Comparison of ENCODE assay signal across 13 cellular contexts in the genomic region with DNA sequence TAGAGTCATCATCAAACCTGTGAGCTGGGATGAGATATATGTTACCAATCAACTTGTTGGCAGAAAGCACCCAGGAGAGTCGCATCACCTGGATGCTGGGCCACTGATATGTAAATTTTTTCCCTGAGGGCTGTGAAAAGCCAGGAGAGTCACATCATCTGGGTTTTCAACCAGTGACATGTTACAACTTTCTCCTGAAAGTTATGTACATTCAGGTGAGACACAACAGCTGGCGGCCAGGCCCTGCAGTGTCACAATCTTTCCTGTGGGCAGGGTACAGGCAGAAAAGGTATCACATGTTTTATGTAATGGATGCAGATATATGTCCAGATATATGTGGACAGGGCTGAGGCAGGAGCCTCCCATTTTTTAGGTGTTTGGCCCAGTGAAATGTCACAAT. TPM values are rescaled to one million over a fixed set of nuclear protein-coding genes. Genes with fewer than 3 reads are reported as not detected.
DNase-seq lines count a peak whose midpoint lies in the region; ATAC-seq and TF ChIP-seq lines count a peak whose summit lies in the region.
"Had no signal": no experiment of that assay in that cellular context is flagged by ENCODE, and none has a peak within 500 bp of the region (broad histone marks: within the 10 kb centered on the region; RNA-seq: fewer than 3 reads in every experiment).

No MANE protein-coding gene starts in this region.

- peak overlapping the region; percentile 72 for H3K27ac ChIP-seq in subcutaneous abdominal adipose tissue (ENCODE audit: low read depth, low read length)
- H3K27ac ChIP-seq: BLaER1 treated with 17β-estradiol and CSF1 and Interleukin-3, amounts not matched to agents 10 nM and 100 nM had no signal

- peaks cover 63% of the 10 kb centered on the region for H3K36me3 Mint-ChIP-seq in activated CD8-positive, alpha-beta T cell treated with anti-CD3 and anti-CD28 coated beads for 36 hours (ENCODE audit: low read depth)
- peaks cover 74% of the 10 kb centered on the region for H3K36me3 Mint-ChIP-seq in activated CD8-positive, alpha-beta T cell treated with anti-CD3 and anti-CD28 coated beads, Interleukin-2, amount 10 ng/mL, durations not matched to agents 7 days and 5 days (ENCODE audit: low read depth)
- peaks cover 20% of the 10 kb centered on the region for H3K36me3 Mint-ChIP-seq in activated naive CD8-positive, alpha-beta T cell
- H3K36me3 Mint-ChIP-seq in activated naive CD8-positive, alpha-beta T cell treated with anti-CD3 and anti-CD28 coated beads, Interleukin-2, amount 50 U/mL, for 24 hours (ENCODE audit: low read depth): peaks cover 69% of the 10 kb centered on the region
- H3K36me3 Mint-ChIP-seq in memory B cell: peaks cover 27% of the 10 kb centered on the region

- H3K4me1 Mint-ChIP-seq in activated CD8-positive, alpha-beta T cell treated with anti-CD3 and anti-CD28 coated beads for 36 hours (ENCODE audit: low read depth): peaks cover 9% of the 10 kb centered on the region
- no peaks in the 10 kb centered on the region for H3K4me1 Mint-ChIP-seq in activated CD8-positive, alpha-beta T cell treated with anti-CD3 and anti-CD28 coated beads, Interleukin-2, amount 10 ng/mL, durations not matched to agents 7 days and 5 days (ENCODE audit: low read depth)
- peaks cover 8% of the 10 kb centered on the region for H3K4me1 Mint-ChIP-seq in activated naive CD8-positive, alpha-beta T cell (ENCODE audit: low read depth)
- peaks cover 6% of the 10 kb centered on the region for H3K4me1 Mint-ChIP-seq in activated naive CD8-positive, alpha-beta T cell treated with anti-CD3 and anti-CD28 coated beads, Interleukin-2, amount 50 U/mL, for 24 hours
- H3K4me1 Mint-ChIP-seq in memory B cell: peaks cover 3% of the 10 kb centered on the region

- H3K4me1 ChIP-seq in subcutaneous abdominal adipose tissue (ENCODE audit: control insufficient read depth in 5 of 5, insufficient read depth in 5 of 5, low read length in 5 of 5): peaks cover 0 to 8% (median 0%) of the 10 kb centered on the region in 5 donors
- H3K4me1 ChIP-seq: BLaER1 treated with 17β-estradiol and CSF1 and Interleukin-3, amounts not matched to agents 10 nM and 100 nM had no signal

- POLR2A ChIA-PET in activated CD8-positive, alpha-beta T cell treated with anti-CD3 and anti-CD28 coated beads for 36 hours (lab: Charles Lee): interaction anchor here (1.2 kb wide), 1 partner anchor 10 kb away, joined by 4 read pairs; no protein-coding TSS in a partner anchor
- POLR2A ChIA-PET in activated CD8-positive, alpha-beta T cell treated with anti-CD3 and anti-CD28 coated beads, Interleukin-2, amount 10 ng/mL, durations not matched to agents 7 days and 5 days (lab: Charles Lee): interaction anchor here (1.1 kb wide), 1 partner anchor 10 kb away, joined by 4 read pairs; no protein-coding TSS in a partner anchor

- no peak overlapping the region for H3K4me3 Mint-ChIP-seq in activated CD8-positive, alpha-beta T cell treated with anti-CD3 and anti-CD28 coated beads for 36 hours
- H3K4me3 Mint-ChIP-seq in activated CD8-positive, alpha-beta T cell treated with anti-CD3 and anti-CD28 coated beads, Interleukin-2, amount 10 ng/mL, durations not matched to agents 7 days and 5 days: no peak overlapping the region
- no peak overlapping the region for H3K4me3 Mint-ChIP-seq in activated naive CD8-positive, alpha-beta T cell
- no peak overlapping the region for H3K4me3 Mint-ChIP-seq in activated naive CD8-positive, alpha-beta T cell treated with anti-CD3 and anti-CD28 coated beads, Interleukin-2, amount 50 U/mL, for 24 hours
- no peak overlapping the region for H3K4me3 Mint-ChIP-seq in memory B cell
- H3K4me3 Mint-ChIP-seq: CD4-positive, CD25-positive, alpha-beta regulatory T cell; HFFc6 had no signal

- no peak for DNase-seq in activated CD8-positive, alpha-beta T cell treated with anti-CD3 and anti-CD28 coated beads for 36 hours
- no peak for DNase-seq in activated CD8-positive, alpha-beta T cell treated with anti-CD3 and anti-CD28 coated beads, Interleukin-2, amount 10 ng/mL, durations not matched to agents 7 days and 5 days
- no peak for DNase-seq in activated naive CD8-positive, alpha-beta T cell treated with anti-CD3 and anti-CD28 coated beads, Interleukin-2, amount 50 U/mL, for 24 hours
- no peak for DNase-seq in memory B cell (ENCODE audit: low spot score in 2 of 2)
- DNase-seq in activated CD4-positive, alpha-beta T cell treated with anti-CD3 and anti-CD28 coated beads, Interleukin-2, amount 50 U/mL, for 1 hour: no peak
- no peak for DNase-seq in cortex of kidney (lab: John Stamatoyannopoulos, UW)
- DNase-seq: ACHN; CD4-positive, CD25-positive, alpha-beta regulatory T cell; HCEC 1CT; HFFc6 had no signal

- no peaks in the 10 kb centered on the region for H3K27me3 ChIP-seq in subcutaneous abdominal adipose tissue (ENCODE audit: control insufficient read depth in 5 of 5, insufficient read depth in 4 of 5, low read length in 5 of 5)
- H3K27me3 ChIP-seq: BLaER1 treated with 17β-estradiol and CSF1 and Interleukin-3, amounts not matched to agents 10 nM and 100 nM had no signal

- no peaks in the 10 kb centered on the region for H3K9me3 Mint-ChIP-seq in activated CD8-positive, alpha-beta T cell treated with anti-CD3 and anti-CD28 coated beads for 36 hours
- no peaks in the 10 kb centered on the region for H3K9me3 Mint-ChIP-seq in activated CD8-positive, alpha-beta T cell treated with anti-CD3 and anti-CD28 coated beads, Interleukin-2, amount 10 ng/mL, durations not matched to agents 7 days and 5 days (ENCODE audit: insufficient read depth)
- no peaks in the 10 kb centered on the region for H3K9me3 Mint-ChIP-seq in activated naive CD8-positive, alpha-beta T cell (ENCODE audit: low read depth)
- no peaks in the 10 kb centered on the region for H3K9me3 Mint-ChIP-seq in activated naive CD8-positive, alpha-beta T cell treated with anti-CD3 and anti-CD28 coated beads, Interleukin-2, amount 50 U/mL, for 24 hours
- H3K9me3 Mint-ChIP-seq in memory B cell: no peaks in the 10 kb centered on the region
- H3K9me3 Mint-ChIP-seq: HFFc6 had no signal

- peaks cover 16 to 60% (median 38%) of the 10 kb centered on the region in 5 donors for H3K36me3 ChIP-seq in subcutaneous abdominal adipose tissue (ENCODE audit: control insufficient read depth in 5 of 5, insufficient read depth in 5 of 5, low read length in 5 of 5)

- CTCF ChIA-PET in activated CD8-positive, alpha-beta T cell treated with anti-CD3 and anti-CD28 coated beads for 36 hours (lab: Charles Lee): interaction anchor here (1.9 kb wide), 1 partner anchor 20 kb away, joined by 4 read pairs; no protein-coding TSS in a partner anchor
- CTCF ChIA-PET in activated CD8-positive, alpha-beta T cell treated with anti-CD3 and anti-CD28 coated beads, Interleukin-2, amount 10 ng/mL, durations not matched to agents 7 days and 5 days (lab: Charles Lee): no interaction called here

- ATAC-seq in activated CD8-positive, alpha-beta T cell treated with anti-CD3 and anti-CD28 coated beads for 36 hours: no peak
- no peak for ATAC-seq in activated CD8-positive, alpha-beta T cell treated with anti-CD3 and anti-CD28 coated beads, Interleukin-2, amount 10 ng/mL, durations not matched to agents 7 days and 5 days
- no peak for ATAC-seq in activated naive CD8-positive, alpha-beta T cell treated with anti-CD3 and anti-CD28 coated beads, Interleukin-2, amount 50 U/mL, for 24 hours
- no peak for ATAC-seq in memory B cell (ENCODE audit: low read depth)

- H3K9me3 ChIP-seq in subcutaneous abdominal adipose tissue (ENCODE audit: control insufficient read depth in 5 of 5, low read length in 5 of 5): peaks cover 0 to 3% (median 0%) of the 10 kb centered on the region in 5 donors
- H3K9me3 ChIP-seq: BLaER1 treated with 17β-estradiol and CSF1 and Interleukin-3, amounts not matched to agents 10 nM and 100 nM had no signal

- intact Hi-C loops in activated CD8-positive, alpha-beta T cell treated with anti-CD3 and anti-CD28 coated beads for 36 hours (cut with micrococcal nuclease): no loop called here

- H3K27me3 Mint-ChIP-seq in activated CD8-positive, alpha-beta T cell treated with anti-CD3 and anti-CD28 coated beads for 36 hours: no peaks in the 10 kb centered on the region
- no peaks in the 10 kb centered on the region for H3K27me3 Mint-ChIP-seq in activated CD8-positive, alpha-beta T cell treated with anti-CD3 and anti-CD28 coated beads, Interleukin-2, amount 10 ng/mL, durations not matched to agents 7 days and 5 days (ENCODE audit: low read depth)
- H3K27me3 Mint-ChIP-seq in activated naive CD8-positive, alpha-beta T cell: no peaks in the 10 kb centered on the region
- H3K27me3 Mint-ChIP-seq in activated naive CD8-positive, alpha-beta T cell treated with anti-CD3 and anti-CD28 coated beads, Interleukin-2, amount 50 U/mL, for 24 hours: no peaks in the 10 kb centered on the region
- no peaks in the 10 kb centered on the region for H3K27me3 Mint-ChIP-seq in memory B cell
- H3K27me3 Mint-ChIP-seq: CD4-positive, CD25-positive, alpha-beta regulatory T cell had no signal

- peak overlapping the region; percentile 48 for H3K27ac Mint-ChIP-seq in activated CD8-positive, alpha-beta T cell treated with anti-CD3 and anti-CD28 coated beads for 36 hours
- no peak overlapping the region for H3K27ac Mint-ChIP-seq in activated CD8-positive, alpha-beta T cell treated with anti-CD3 and anti-CD28 coated beads, Interleukin-2, amount 10 ng/mL, durations not matched to agents 7 days and 5 days
- H3K27ac Mint-ChIP-seq in activated naive CD8-positive, alpha-beta T cell: peak overlapping the region; percentile 55
- no peak overlapping the region for H3K27ac Mint-ChIP-seq in activated naive CD8-positive, alpha-beta T cell treated with anti-CD3 and anti-CD28 coated beads, Interleukin-2, amount 50 U/mL, for 24 hours
- H3K27ac Mint-ChIP-seq in memory B cell: peak overlapping the region; percentile 8
- H3K27ac Mint-ChIP-seq: HFFc6 had no signal

- H3K9ac ChIP-seq in subcutaneous abdominal adipose tissue (ENCODE audit: low read length in 5 of 5): no peak overlapping the region
- H3K9ac ChIP-seq: BLaER1 treated with 17β-estradiol and CSF1 and Interleukin-3, amounts not matched to agents 10 nM and 100 nM had no signal

- no peak for TF ChIP-seq CTCF in activated CD8-positive, alpha-beta T cell treated with anti-CD3 and anti-CD28 coated beads for 36 hours (IDR thresholded peaks at IDR 0.05)

- no peak overlapping the region for H3K4me3 ChIP-seq in subcutaneous abdominal adipose tissue (ENCODE audit: low read depth in 1 of 5, low read length in 5 of 5)
- H3K4me3 ChIP-seq: BLaER1 treated with 17β-estradiol and CSF1 and Interleukin-3, amounts not matched to agents 10 nM and 100 nM had no signal

RNA-seq across cellular contexts. Expression of a gene that starts 13.2 kb away (rescaled TPM):
- total RNA-seq in activated CD8-positive, alpha-beta T cell treated with anti-CD3 and anti-CD28 coated beads for 36 hours: 10 to 100 TPM; 15.6 to 15.7 TPM
- 10 to 100 TPM; 16.1 to 17.4 TPM for total RNA-seq in activated CD8-positive, alpha-beta T cell treated with anti-CD3 and anti-CD28 coated beads, Interleukin-2, amount 10 ng/mL, durations not matched to agents 7 days and 5 days

Comparison
In these comparisons a context has a peak if more than half of its experiments do, and no peak if none do; other contexts are left out.
1. H3K27ac Mint-ChIP-seq: peak in activated CD8-positive, alpha-beta T cell treated with anti-CD3 and anti-CD28 coated beads for 36 hours (single experiment), activated naive CD8-positive, alpha-beta T cell (single experiment) and memory B cell (single experiment); none in activated CD8-positive, alpha-beta T cell treated with anti-CD3 and anti-CD28 coated beads, Interleukin-2, amount 10 ng/mL, durations not matched to agents 7 days and 5 days (single experiment) and activated naive CD8-positive, alpha-beta T cell treated with anti-CD3 and anti-CD28 coated beads, Interleukin-2, amount 50 U/mL, for 24 hours (single experiment).